8 cellular contexts compared by ENCODE assay signal in the genomic region with DNA sequence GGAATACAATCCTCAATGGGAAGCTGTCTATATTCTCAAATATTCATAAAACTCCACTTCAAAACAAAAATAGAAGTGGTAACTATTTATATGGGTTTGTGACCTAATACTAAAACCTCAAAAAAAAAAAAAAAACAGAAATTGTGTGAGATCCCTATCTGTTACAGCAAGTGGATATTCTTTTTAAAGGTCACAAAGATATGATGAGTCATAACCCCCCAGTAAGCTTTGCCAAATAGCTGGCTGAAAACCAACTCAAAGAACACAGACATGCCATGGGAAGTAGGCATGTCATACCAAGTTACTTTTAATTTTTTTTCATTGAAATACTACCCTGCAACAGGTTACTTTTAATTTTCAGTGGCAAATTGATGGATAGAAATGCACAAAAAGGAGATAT.
A peak's percentile ranks its signal among the peaks of the same experiment; 100 is the strongest.
DNase-seq lines count a peak whose midpoint lies in the region; ATAC-seq, FAIRE-seq and TF ChIP-seq lines count a peak whose summit lies in the region.

No MANE protein-coding gene starts in this region.

- no peak for TF ChIP-seq CTCF in NB4 (IDR thresholded peaks at IDR 0.05; ENCODE audit: low read depth, low read length)
- no peak for TF ChIP-seq CTCF in GM12878 (IDR thresholded peaks at IDR 0.05 in 2 of 3, conservative IDR thresholded peaks at IDR 0.05 in 1 of 3; ENCODE audit: control insufficient read depth in 2 of 3, extremely low read depth in 1 of 3, insufficient read depth in 1 of 3, low read depth in 3 of 3, low read length in 3 of 3)
- no peak for TF ChIP-seq CTCF in omental fat pad (IDR thresholded peaks at IDR 0.05)
- TF ChIP-seq CTCF in endothelial cell (IDR thresholded peaks at IDR 0.05; ENCODE audit: unreplicated experiment): no peak

- no peaks in the 10 kb centered on the region; a peak in 2 of 4 replicates for H3K36me3 ChIP-seq in GM12878 (ENCODE audit: control insufficient read depth in 2 of 2, insufficient read depth in 2 of 2, low read length in 1 of 2)

- H3K27ac ChIP-seq in GM12878 (ENCODE audit: control insufficient read depth, insufficient read depth): no peak overlapping the region

- SMC1A ChIA-PET in GM12878 (lab: Charles Lee; ENCODE audit: uncharacterized antibody, unreplicated experiment): interaction anchor here (0.6 to 15.5 kb wide), 4 partner anchors 16 to 803 kb away, joined by 4 to 154 read pairs (median 32); no protein-coding TSS in a partner anchor

- no TSS peak for BruUV-seq in GM12878 (replicated peaks; lab: Mats Ljungman, UMichigan)

- RAD21 ChIA-PET in GM12878 (lab: Charles Lee; ENCODE audit: unreplicated experiment): interaction anchor here (0.6 to 1.6 kb wide), 10 partner anchors 13 to 435 kb away, joined by 3 to 7 read pairs (median 3); no protein-coding TSS in a partner anchor

- in situ Hi-C loops in GM12878 (cut with MboI): no loop called here

- TF ChIP-seq POLR2A in NB4 (IDR thresholded peaks at IDR 0.05; ENCODE audit: extremely low read depth, insufficient read length): no peak
- no peak for TF ChIP-seq POLR2A in GM12878 (IDR thresholded peaks at IDR 0.05; ENCODE audit: low read depth, low read length)

- peaks cover 18% of the 10 kb centered on the region for H3K4me1 ChIP-seq in GM12878 (ENCODE audit: control insufficient read depth, insufficient read depth, low read length)

- H3K9me3 ChIP-seq in GM12878 (replicated peaks; ENCODE audit: control insufficient read depth, insufficient read depth, low read length): peaks cover 2% of the 10 kb centered on the region; the same call in 2 of the 3 replicates

- no peak overlapping the region for H3K4me3 ChIP-seq in NB4 (ENCODE audit: low read depth, low read length)
- no peak overlapping the region for H3K4me3 ChIP-seq in GM12878

- peak; percentile 78 for DNase-seq in NB4 (ENCODE audit: low read depth)
- DNase-seq in GM12878 (ENCODE audit: low read depth, low spot score): no peak
- no peak for DNase-seq in omental fat pad (ENCODE audit: low spot score)
- no peak for DNase-seq in NCI-H187 treated with DMSO at 0.1 percent for 48 hours (lab: John Stamatoyannopoulos, UW)
- DNase-seq in ecto neural progenitor cell (ENCODE audit: low spot score): no peak
- no peak for DNase-seq in endothelial cell (ENCODE audit: low spot score)
- no peak for DNase-seq in mesenteric fat pad (ENCODE audit: low spot score)

- H3K4me1 Mint-ChIP-seq in endothelial cell (ENCODE audit: unreplicated experiment): peaks cover 8% of the 10 kb centered on the region

- POLR2A ChIA-PET in GM12878 (lab: Charles Lee): interaction anchor here (0.6 to 1.1 kb wide), 5 partner anchors 8 to 382 kb away, joined by 4 to 7 read pairs (median 5); no protein-coding TSS in a partner anchor

- CTCF ChIA-PET in GM12878 (lab: Yijun Ruan, JAX): no interaction called here

- H4K20me1 ChIP-seq in GM12878 (ENCODE audit: control insufficient read depth, insufficient read depth): no peaks in the 10 kb centered on the region

- H3K27me3 Mint-ChIP-seq in endothelial cell (ENCODE audit: unreplicated experiment): no peaks in the 10 kb centered on the region

- H3K36me3 Mint-ChIP-seq in endothelial cell (ENCODE audit: low read depth, unreplicated experiment): no peaks in the 10 kb centered on the region

- H3K4me3 Mint-ChIP-seq in endothelial cell (ENCODE audit: unreplicated experiment): no peak overlapping the region

- no peak for TF ChIP-seq RAD21 in GM12878 (IDR thresholded peaks at IDR 0.05; ENCODE audit: insufficient read depth, low read depth, low read length)

- no peak overlapping the region for H2AFZ ChIP-seq in GM12878 (ENCODE audit: control insufficient read depth, low read depth, low read length)

- peaks cover 25% of the 10 kb centered on the region for H3K79me2 ChIP-seq in GM12878 (ENCODE audit: control insufficient read depth, insufficient read depth, low read length)

- no peak overlapping the region for H3K27ac Mint-ChIP-seq in endothelial cell (ENCODE audit: unreplicated experiment)

- H3K4me2 ChIP-seq in GM12878 (ENCODE audit: control insufficient read depth, insufficient read depth): no peak overlapping the region

- peak; percentile 45 for ATAC-seq in GM18861 (IDR thresholded peaks at IDR 0.05; ENCODE audit: unreplicated experiment)
- peak; percentile 64 for ATAC-seq in GM12878
- ATAC-seq in omental fat pad (ENCODE audit: low FRiP score): peak; percentile 74

- no peaks in the 10 kb centered on the region for H3K9me3 Mint-ChIP-seq in endothelial cell (ENCODE audit: unreplicated experiment)

- no peak for FAIRE-seq in GM12878 (lab: Jason Lieb, UNC)

- TF ChIP-seq EP300 in GM12878 (IDR thresholded peaks at IDR 0.05; ENCODE audit: borderline replicate concordance in 1 of 2, control insufficient read depth in 1 of 2, low read depth in 2 of 2, low read length in 2 of 2): peak in 1 of 2 experiments; percentile 39; a peak in 2 of 4 replicates

- H3K27me3 ChIP-seq in GM12878 (replicated peaks in 1 of 2; ENCODE audit: control insufficient read depth in 2 of 2, insufficient read depth in 2 of 2, low read length in 1 of 2): no peaks in the 10 kb centered on the region

- intact Hi-C loops in GM12878 (cut with micrococcal nuclease; ENCODE audit: unreplicated experiment): no loop called here

- H3K9ac ChIP-seq in GM12878 (ENCODE audit: control insufficient read depth, insufficient read depth, low read length): no peak overlapping the region

TF ChIP-seq in GM12878, 131 proteins besides CTCF, POLR2A, EP300 and RAD21 (continues in another document):
- TF ChIP-seq NFIC (IDR thresholded peaks at IDR 0.05; ENCODE audit: low read depth, low read length) (peak; percentile 71; the same call in 1 of the 2 replicates), BCL11A (IDR thresholded peaks at IDR 0.05; ENCODE audit: low read depth, low read length) (peak; percentile 25; the same call in 1 of the 2 replicates), MLLT1 (IDR thresholded peaks at IDR 0.05) (0 out of 2 replicates have a peak, but pooled peaks have one; percentile 22), STAT3 (IDR thresholded peaks at IDR 0.05; ENCODE audit: low read depth, low read length) (no peak), GABPA (IDR thresholded peaks at IDR 0.05; ENCODE audit: low read depth) (no peak), IKZF2 (IDR thresholded peaks at IDR 0.05) (peak in 1 of 2 experiments; percentile 61; a peak in 1 of 4 replicates), RELB (IDR thresholded peaks at IDR 0.05; ENCODE audit: low read depth) (0 out of 2 replicates have a peak, but pooled peaks have one; percentile 18), WRNIP1 (IDR thresholded peaks at IDR 0.05; ENCODE audit: borderline replicate concordance, low read depth, low read length) (no peak), CBFB (IDR thresholded peaks at IDR 0.05; ENCODE audit: low read depth) (0 out of 2 replicates have a peak, but pooled peaks have one; percentile 54), MEF2A (IDR thresholded peaks at IDR 0.05; ENCODE audit: insufficient read depth, low read depth, low read length) (0 out of 2 replicates have a peak, but pooled peaks have one; percentile 56), MTA2 (IDR thresholded peaks at IDR 0.05; ENCODE audit: low read depth) (peak; percentile 35; the same call in 1 of the 2 replicates), ZNF384 (IDR thresholded peaks at IDR 0.05; ENCODE audit: borderline replicate concordance, low read depth, low read length) (peak; percentile 62; the same call in 1 of the 2 replicates), RUNX3 (IDR thresholded peaks at IDR 0.05; ENCODE audit: low read length) (peak; percentile 80), ATF7 (IDR thresholded peaks at IDR 0.05; ENCODE audit: low read depth) (peak; percentile 65; the same call in 1 of the 2 replicates), MAX (IDR thresholded peaks at IDR 0.05; ENCODE audit: low read depth, low read length) (no peak), HDGF (IDR thresholded peaks at IDR 0.05) (no peak), SREBF2 (IDR thresholded peaks at IDR 0.05; ENCODE audit: low read length) (no peak), JUNB (IDR thresholded peaks at IDR 0.05) (peak; percentile 73; the same call in 1 of the 2 replicates), MTA3 (IDR thresholded peaks at IDR 0.05; ENCODE audit: borderline replicate concordance, low read length) (0 out of 2 replicates have a peak, but pooled peaks have one; percentile 44), NFYA (IDR thresholded peaks at IDR 0.05; ENCODE audit: borderline replicate concordance, low read depth, low read length) (no peak)
